ENCODE assay signal across 8 cellular contexts in the genomic region with DNA sequence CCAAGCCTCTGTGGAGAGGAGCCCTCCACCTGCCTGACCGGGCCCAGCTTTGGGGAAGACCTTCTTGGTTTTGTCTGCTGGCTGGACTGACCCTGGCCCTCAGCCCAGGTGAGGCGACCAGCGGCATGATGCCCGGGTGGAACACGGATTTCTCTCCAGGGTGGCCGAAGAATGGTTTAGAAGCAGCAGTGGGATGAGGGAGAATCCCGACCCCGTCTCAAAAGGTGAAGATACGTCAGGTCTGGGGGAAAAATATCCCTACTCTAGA. TPM values are rescaled to one million over a fixed set of nuclear protein-coding genes. Genes with fewer than 3 reads are reported as not detected.
DNase-seq lines count a peak whose midpoint lies in the region; ATAC-seq and TF ChIP-seq lines count a peak whose summit lies in the region.

No MANE protein-coding gene starts in this region.

- no peak for TF ChIP-seq EP300 in upper lobe of left lung (IDR thresholded peaks at IDR 0.05)

- H3K4me3 Mint-ChIP-seq in activated T-cell treated with anti-CD3 and anti-CD28 coated beads, Interleukin-2, amount 50 U/mL, for 72 hours, result peak overlapping the region; percentile 85 to 94

- WGBS in right lobe of liver (ENCODE audit: insufficient coverage, low coverage, low lambda C conversion rate, missing lambda C conversion rate), result 7% methylated on average over 5 of the region's 9 CpGs
- 12 to 17% methylated on average over 9 of the region's 9 CpGs for WGBS in upper lobe of left lung, 2 donors

- no peaks in the 10 kb centered on the region for H3K9me3 Mint-ChIP-seq in activated T-cell treated with anti-CD3 and anti-CD28 coated beads, Interleukin-2, amount 50 U/mL, for 72 hours

- DNase-seq in activated T-cell treated with anti-CD3 and anti-CD28 coated beads, Interleukin-2, amount 50 U/mL, for 72 hours, result no peak
- no peak for DNase-seq in activated T-cell treated with anti-CD3 and anti-CD28 coated beads, Interleukin-2, amount 50 U/mL, for 48 hours
- DNase-seq in right lobe of liver, result peak in 2 of 3 donors; percentile 60 to 66
- DNase-seq in upper lobe of left lung, result no peak
- no peak for DNase-seq in H4 (ENCODE audit: low spot score)

- H3K36me3 ChIP-seq in right lobe of liver (no peaks in the 10 kb centered on the region), upper lobe of left lung (no peaks in the 10 kb centered on the region)

- H3K36me3 Mint-ChIP-seq in activated T-cell treated with anti-CD3 and anti-CD28 coated beads, Interleukin-2, amount 50 U/mL, for 72 hours (ENCODE audit: insufficient read depth in 2 of 2), result no peaks in the 10 kb centered on the region

- no peaks in the 10 kb centered on the region for H3K9me3 ChIP-seq in right lobe of liver
- H3K9me3 ChIP-seq in upper lobe of left lung, result no peaks in the 10 kb centered on the region

- H3K27ac ChIP-seq in angular gyrus (ENCODE audit: low read depth, low read length) (peak overlapping the region; percentile 88), right lobe of liver (peak overlapping the region; percentile 70 to 91 (median 88)), upper lobe of left lung (peak overlapping the region; percentile 89 to 98 (median 92))

- H3K4me1 ChIP-seq in right lobe of liver, result peaks cover 0 to 26% (median 3%) of the 10 kb centered on the region in 4 donors
- peaks cover 26 to 44% (median 28%) of the 10 kb centered on the region in 4 donors for H3K4me1 ChIP-seq in upper lobe of left lung

- H3K4me1 Mint-ChIP-seq in activated T-cell treated with anti-CD3 and anti-CD28 coated beads, Interleukin-2, amount 50 U/mL, for 72 hours (ENCODE audit: low read depth), result peaks cover 29% of the 10 kb centered on the region

- intact Hi-C loops in right lobe of liver (cut with DNase I), result no loop called here

- H3K27me3 ChIP-seq in right lobe of liver (no peaks in the 10 kb centered on the region), upper lobe of left lung (no peaks in the 10 kb centered on the region)

- ATAC-seq in activated T-cell treated with anti-CD3 and anti-CD28 coated beads, Interleukin-2, amount 50 U/mL, for 72 hours (replicated peaks in 1 of 2), result no peak
- ATAC-seq in right lobe of liver, result peak; percentile 1 to 11 (median 8)
- peak in 1 of 2 donors; percentile 1 for ATAC-seq in upper lobe of left lung (ENCODE audit: low FRiP score in 2 of 2)
- ATAC-seq in HG02588 (IDR thresholded peaks at IDR 0.05; ENCODE audit: unreplicated experiment), result no peak
- ATAC-seq in GM21390 (IDR thresholded peaks at IDR 0.05; ENCODE audit: unreplicated experiment), result no peak

- peak overlapping the region; percentile 96 for H3K27ac Mint-ChIP-seq in activated T-cell treated with anti-CD3 and anti-CD28 coated beads, Interleukin-2, amount 50 U/mL, for 72 hours

- H3K4me3 ChIP-seq in right lobe of liver, result peak overlapping the region; percentile 88 to 90 (median 90)
- H3K4me3 ChIP-seq in upper lobe of left lung, result peak overlapping the region; percentile 75 to 95 (median 90)

- TF ChIP-seq CTCF in right lobe of liver (IDR thresholded peaks at IDR 0.05) (no peak), upper lobe of left lung (IDR thresholded peaks at IDR 0.05) (no peak)

- no peak for TF ChIP-seq POLR2A in right lobe of liver (IDR thresholded peaks at IDR 0.05)
- TF ChIP-seq POLR2A in upper lobe of left lung (IDR thresholded peaks at IDR 0.05), result no peak

- no peaks in the 10 kb centered on the region for H3K27me3 Mint-ChIP-seq in activated T-cell treated with anti-CD3 and anti-CD28 coated beads, Interleukin-2, amount 50 U/mL, for 72 hours (ENCODE audit: low read depth)

RNA-seq across cellular contexts. Expression of gene ZBTB42, which starts 15.7 kb away (rescaled TPM):
- total RNA-seq in activated T-cell treated with anti-CD3 and anti-CD28 coated beads, Interleukin-2, amount 50 U/mL, for 72 hours, result 1 to 10 TPM; 2.5 to 3.0 TPM
- 10 to 100 TPM in 2 of 6 experiments, 1 to 10 TPM in 4; 2.2 to 13.7 (median 3.6) TPM for total RNA-seq in right lobe of liver
- 10 to 100 TPM; 13.9 to 24.8 (median 20.9) TPM for total RNA-seq in upper lobe of left lung
- total RNA-seq in H4 (2014; rRNA removed; shearing (Covaris generic)), result 0.83 and 2.9 TPM in 2 replicates

RNA-seq across cellular contexts. Expression of gene AKT1, which starts 21.1 kb away (rescaled TPM):
- 100 to 1,000 TPM in 1 of 2 donors, 10 to 100 TPM in 1; 98.0 to 113 TPM for total RNA-seq in activated T-cell treated with anti-CD3 and anti-CD28 coated beads, Interleukin-2, amount 50 U/mL, for 72 hours
- total RNA-seq in right lobe of liver, result 10 to 100 TPM; 66.7 to 92.1 (median 83.9) TPM
- 100 to 1,000 TPM; 122 to 283 (median 191) TPM for total RNA-seq in upper lobe of left lung
- total RNA-seq in H4 (2014; rRNA removed; shearing (Covaris generic)), result 86.5 and 127 TPM in 2 replicates

RNA-seq across cellular contexts. Expression of gene CEP170B, which starts 48.5 kb away (rescaled TPM):
- 1 to 10 TPM; 6.1 to 7.9 TPM for total RNA-seq in activated T-cell treated with anti-CD3 and anti-CD28 coated beads, Interleukin-2, amount 50 U/mL, for 72 hours
- total RNA-seq in right lobe of liver (10 to 100 TPM; 13.2 to 22.4 (median 16.8) TPM), upper lobe of left lung (10 to 100 TPM; 24.2 to 57.8 (median 35.6) TPM)
- 3.5 and 5.2 TPM in 2 replicates for total RNA-seq in H4 (2014; rRNA removed; shearing (Covaris generic))

Comparison
In these comparisons a context has a peak if more than half of its experiments do, and no peak if none do; other contexts are left out.
1. ATAC-seq: peak in right lobe of liver (4 of 4); none in activated T-cell treated with anti-CD3 and anti-CD28 coated beads, Interleukin-2, amount 50 U/mL, for 72 hours (0 of 2), HG02588 (single experiment) and GM21390 (single experiment).
2. DNase-seq: peak in right lobe of liver (2 of 3); none in activated T-cell treated with anti-CD3 and anti-CD28 coated beads, Interleukin-2, amount 50 U/mL, for 72 hours (0 of 2), activated T-cell treated with anti-CD3 and anti-CD28 coated beads, Interleukin-2, amount 50 U/mL, for 48 hours (0 of 2), upper lobe of left lung (0 of 2) and H4 (single experiment).
3. Peak in every context shown above with its lines, with median percentiles within 50 percentile points of each other: H3K27ac ChIP-seq.